ENCODE assay signal across 8 cellular contexts in the genomic region with DNA sequence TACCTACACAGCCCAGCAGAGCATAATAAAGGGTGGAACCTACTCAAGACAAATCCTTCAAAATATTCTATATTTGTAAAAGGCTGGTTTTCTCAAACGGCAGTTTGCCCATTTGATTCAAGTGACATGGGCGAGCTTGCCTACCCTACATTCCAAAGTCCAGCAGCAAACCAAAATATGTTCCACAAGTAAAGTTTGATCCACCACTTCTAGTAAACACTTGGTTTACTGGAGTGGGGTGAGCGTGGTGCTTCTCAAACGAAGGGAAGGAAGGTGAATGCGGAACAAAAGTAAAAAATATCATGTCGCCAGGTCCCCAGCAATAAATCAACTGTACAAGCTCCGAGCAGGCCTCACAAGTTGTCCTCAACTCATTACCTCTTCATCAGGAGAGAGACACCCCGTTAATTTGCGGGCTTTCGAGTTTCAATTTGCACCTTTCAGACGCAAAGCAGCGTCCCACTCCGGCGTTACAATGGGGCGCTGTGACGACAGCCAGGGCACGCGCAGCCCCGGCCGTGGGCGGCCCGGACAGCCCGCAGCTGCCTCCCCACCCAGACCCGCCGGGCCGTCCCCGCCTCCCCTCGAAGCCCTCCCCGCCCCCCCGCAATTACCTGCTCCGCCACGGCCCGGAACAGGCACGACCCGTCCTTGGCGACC.
A peak's percentile ranks its signal among the peaks of the same experiment; 100 is the strongest.
DNase-seq lines count a peak whose midpoint lies in the region; ATAC-seq and TF ChIP-seq lines count a peak whose summit lies in the region.

No MANE protein-coding gene starts in this region.

- H3K27ac ChIP-seq in angular gyrus (ENCODE audit: low read depth, low read length) = peak overlapping the region; percentile 68

- TF ChIP-seq CTCF in retinal pigment epithelial cell (conservative IDR thresholded peaks at IDR 0.05; ENCODE audit: low read depth, low read length) = no peak

- DNase-seq in COLO668 (lab: John Stamatoyannopoulos, UW; ENCODE audit: unreplicated experiment) (peak; percentile 70), hepatic stellate cell (ENCODE audit: low spot score) (peak; percentile 46), retinal pigment epithelial cell (ENCODE audit: low read depth) (no peak), NCI-H1436 treated with DMSO at 0.1 percent for 48 hours (lab: John Stamatoyannopoulos, UW) (no peak)

- H3K27ac Mint-ChIP-seq in T-helper 1 cell treated with Interleukin-12 subunit alpha and Interleukin-12 subunit beta and Interleukin-4 antibody, amounts not matched to agents 30 μg/mL and 1 μg/mL, for 36 hours = peak overlapping the region; percentile 93

- no peaks in the 10 kb centered on the region for H3K27me3 Mint-ChIP-seq in T-helper 1 cell treated with Interleukin-12 subunit alpha and Interleukin-12 subunit beta and Interleukin-4 antibody, amounts not matched to agents 30 μg/mL and 1 μg/mL, for 36 hours (ENCODE audit: low read depth)

- peak overlapping the region; percentile 84 for H3K4me3 ChIP-seq in retinal pigment epithelial cell (ENCODE audit: low read length)

- H3K4me1 Mint-ChIP-seq in T-helper 1 cell treated with Interleukin-12 subunit alpha and Interleukin-12 subunit beta and Interleukin-4 antibody, amounts not matched to agents 30 μg/mL and 1 μg/mL, for 36 hours (ENCODE audit: low read depth) = peaks cover 33% of the 10 kb centered on the region

- peaks cover 1% of the 10 kb centered on the region for H3K9me3 Mint-ChIP-seq in T-helper 1 cell treated with Interleukin-12 subunit alpha and Interleukin-12 subunit beta and Interleukin-4 antibody, amounts not matched to agents 30 μg/mL and 1 μg/mL, for 36 hours

- ATAC-seq in GM19455 (IDR thresholded peaks at IDR 0.05; ENCODE audit: unreplicated experiment) (peak; percentile 39), HG03575 (IDR thresholded peaks at IDR 0.05; ENCODE audit: extremely low read depth, insufficient number of reproducible peaks, low FRiP score, unreplicated experiment) (peak; percentile 24)

- peaks cover 16% of the 10 kb centered on the region for H3K36me3 Mint-ChIP-seq in T-helper 1 cell treated with Interleukin-12 subunit alpha and Interleukin-12 subunit beta and Interleukin-4 antibody, amounts not matched to agents 30 μg/mL and 1 μg/mL, for 36 hours (ENCODE audit: low read depth)

- H3K4me3 Mint-ChIP-seq in T-helper 1 cell treated with Interleukin-12 subunit alpha and Interleukin-12 subunit beta and Interleukin-4 antibody, amounts not matched to agents 30 μg/mL and 1 μg/mL, for 36 hours = peak overlapping the region; percentile 96

Comparison
In these comparisons a context has a peak if more than half of its experiments do, and no peak if none do; other contexts are left out.
1. DNase-seq: peak in COLO668 (single experiment) and hepatic stellate cell (single experiment); none in retinal pigment epithelial cell (single experiment) and NCI-H1436 treated with DMSO at 0.1 percent for 48 hours (single experiment).